In the genomic region with DNA sequence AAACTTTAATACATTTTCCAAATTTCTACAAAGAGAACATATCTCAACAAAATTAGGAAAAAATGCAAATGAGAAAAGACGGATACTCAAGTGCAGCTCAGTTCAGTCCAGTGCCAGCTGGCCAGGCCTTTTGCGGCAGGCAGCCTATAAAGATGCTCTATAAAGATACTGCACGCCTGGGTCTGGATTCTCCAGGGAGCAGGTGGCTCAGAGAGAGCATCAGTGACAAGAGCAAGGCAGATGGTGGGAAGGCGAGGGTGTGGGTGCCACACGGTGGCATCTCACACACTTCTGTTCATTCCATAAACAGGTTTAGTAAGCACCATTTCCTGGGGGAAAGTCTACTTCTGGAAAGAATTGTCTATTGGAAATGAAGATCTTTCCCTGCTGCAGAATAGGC, we compare ENCODE assay signal across 21 cellular contexts.
"Had no signal": no experiment of that assay in that cellular context is flagged by ENCODE, and none has a peak within 500 bp of the region (broad histone marks: within the 10 kb centered on the region; RNA-seq: fewer than 3 reads in every experiment).

No MANE protein-coding gene starts in this region.

- DNase-seq: activated CD4-positive, alpha-beta memory T cell treated with anti-CD3 and anti-CD28 coated beads for 36 hours; activated CD4-positive, alpha-beta T cell treated with anti-CD3 and anti-CD28 coated beads, Interleukin-2, amount 10 ng/mL, durations not matched to agents 24 days and 14 days; activated CD4-positive, CD25-positive, alpha-beta regulatory T cell treated with anti-CD3 and anti-CD28 coated beads, Interleukin-2, amount 50 U/mL, for 72 hours; activated CD8-positive, alpha-beta memory T cell treated with anti-CD3 and anti-CD28 coated beads, Interleukin-2, amount 50 U/mL, for 4 hours; activated gamma-delta T cell; activated naive CD4-positive, alpha-beta T cell treated with anti-CD3 and anti-CD28 coated beads, Interleukin-2, amount 10 ng/mL, durations not matched to agents 7 days and 5 days; activated naive CD8-positive, alpha-beta T cell treated with anti-CD3 and anti-CD28 coated beads, Interleukin-2, amount 10 ng/mL, durations not matched to agents 7 days and 5 days; activated T-cell treated with anti-CD3 and anti-CD28 coated beads, Interleukin-2, amount 50 U/mL, for 1 hour; cerebellar nuclear complex; colonic mucosa; effector memory CD8-positive, alpha-beta T cell; erythroblast; gastrocnemius medialis; islet precursor cell; naive B cell; nephron progenitor cell; right lobe of liver; stimulated activated CD4-positive, alpha-beta T cell treated with anti-CD3 and anti-CD28 coated beads, Interleukin-2, amount 100 ng/mL, for 48 hours; stimulated activated naive CD8-positive, alpha-beta T cell treated with anti-CD3 and anti-CD28 coated beads, Interleukin-15, Interleukin-2, amounts not matched to agents 100 U/mL and 50 U/mL, for 24 hours; T1000; trophoblast cell had no signal

- ATAC-seq: effector memory CD8-positive, alpha-beta T cell; gastrocnemius medialis; right lobe of liver; stimulated activated naive CD8-positive, alpha-beta T cell treated with anti-CD3 and anti-CD28 coated beads, Interleukin-15, Interleukin-2, amounts not matched to agents 100 U/mL and 50 U/mL, for 24 hours had no signal
